Comparison of ENCODE assay signal across 15 cellular contexts in genomic region chr11:131658414-131658813, GRCh38.
DNase-seq lines count a peak whose midpoint lies in the region; ATAC-seq, FAIRE-seq and TF ChIP-seq lines count a peak whose summit lies in the region.
"Had no signal": no experiment of that assay in that cellular context is flagged by ENCODE, and none has a peak within 500 bp of the region (broad histone marks: within the 10 kb centered on the region; RNA-seq: fewer than 3 reads in every experiment).

No MANE protein-coding gene starts in this region.

- H4K8ac ChIP-seq in H1 (ENCODE audit: extremely low read depth, insufficient read depth, low read length), result no peak overlapping the region

- H2BK5ac ChIP-seq in H1 (ENCODE audit: low read depth, low read length), result no peak overlapping the region

- no peak for FAIRE-seq in H1 (lab: Jason Lieb, UNC)
- FAIRE-seq: A204.1, GM18507, H54, HepG2, HTR-8/SVneo had no signal

- H3K79me2 ChIP-seq in DND-41 (ENCODE audit: insufficient read depth, low read length) (no peaks in the 10 kb centered on the region), H1 (ENCODE audit: control insufficient read depth in 1 of 2, insufficient read depth in 2 of 2, low read length in 2 of 2) (no peaks in the 10 kb centered on the region)

- peak overlapping the region; percentile 81; the same call in 1 of the 2 replicates for H2BK12ac ChIP-seq in H1 (ENCODE audit: low read depth, low read length)

- H3K4ac ChIP-seq in H1 (replicated peaks; ENCODE audit: insufficient read length, low read depth, low read length), result no peak overlapping the region

- H3K79me1 ChIP-seq in H1 (ENCODE audit: low read depth, low read length), result no peaks in the 10 kb centered on the region; the same call in 1 of the 2 replicates

- peaks cover 64% of the 10 kb centered on the region for H3K4me1 ChIP-seq in DND-41 (ENCODE audit: insufficient read depth, low read length)
- H3K4me1 ChIP-seq in H1 (replicated peaks in 1 of 4; ENCODE audit: control insufficient read depth in 3 of 4, insufficient read depth in 4 of 4, low read length in 3 of 4), result peaks cover 18 to 46% (median 39%) of the 10 kb centered on the region in 4 experiments
- H3K4me1 ChIP-seq: Caco-2 had no signal

- TF ChIP-seq POLR2A in H1 (IDR thresholded peaks at IDR 0.05; ENCODE audit: control extremely low read depth in 1 of 2, low read depth in 2 of 2, low read length in 2 of 2), result no peak

- H3K23ac ChIP-seq in H1 (ENCODE audit: insufficient read length), result no peak overlapping the region

- H3K4me2 ChIP-seq in DND-41 (ENCODE audit: insufficient read depth, low read length), result no peak overlapping the region
- no peak overlapping the region for H3K4me2 ChIP-seq in H1 (ENCODE audit: insufficient read depth in 1 of 2, low read depth in 2 of 2, low read length in 2 of 2)

- no peaks in the 10 kb centered on the region for H3K27me3 ChIP-seq in DND-41 (ENCODE audit: insufficient read depth, low read length, poor library complexity)
- 0 out of 7 replicates have a peak, but pooled peaks cover 0 to 1% (median 0%) of the 10 kb centered on the region in 4 experiments for H3K27me3 ChIP-seq in H1 (replicated peaks in 1 of 4; ENCODE audit: control insufficient read depth in 3 of 4, extremely low read depth in 1 of 4, insufficient read depth in 3 of 4, low read length in 3 of 4)

- no peak overlapping the region for H4K5ac ChIP-seq in H1 (ENCODE audit: insufficient read length, low read depth, low read length)

- WGBS in H1 (ENCODE audit: extremely low coverage in 1 of 2, insufficient coverage in 1 of 2, insufficient read length in 1 of 2, insufficient replicate concordance in 2 of 2, low coverage in 1 of 2, low lambda C conversion rate in 2 of 2, missing lambda C conversion rate in 1 of 2), 2 experiments, result 88% methylated on average over 17 of the region's 17 CpGs; no CpG with 5 or more reads in 1 of the 2 experiments

- no peak overlapping the region for H2AK5ac ChIP-seq in H1 (ENCODE audit: low read depth, low read length)

- peak overlapping the region; percentile 66; the same call in 1 of the 2 replicates for H2BK20ac ChIP-seq in H1 (ENCODE audit: low read length)

- ATAC-seq in DND-41 (ENCODE audit: insufficient read depth, low read depth), result no peak
- ATAC-seq: HCT116, HepG2 had no signal

- CTCF ChIA-PET in H1 (lab: Charles Lee; ENCODE audit: partially characterized antibody), result interaction anchor here (0.6 to 31.3 kb wide), 5 partner anchors 9 to 647 kb away, joined by 4 to 1023 read pairs (median 16); no protein-coding TSS in a partner anchor

- H2BK15ac ChIP-seq in H1 (ENCODE audit: low read length), result peak overlapping the region; percentile 89; the same call in 1 of the 2 replicates

- no peaks in the 10 kb centered on the region for H4K20me1 ChIP-seq in DND-41 (ENCODE audit: insufficient read depth, low read length)
- no peaks in the 10 kb centered on the region for H4K20me1 ChIP-seq in H1 (replicated peaks in 1 of 2; ENCODE audit: control insufficient read depth in 1 of 2, insufficient read depth in 2 of 2, low read length in 2 of 2)

- no peak overlapping the region for H3K56ac ChIP-seq in H1 (replicated peaks; ENCODE audit: insufficient read length, low read depth, low read length)

- DNase-seq in DND-41, result no peak
- peak; percentile 50 for DNase-seq in MV-4-11 (lab: John Stamatoyannopoulos, UW)
- DNase-seq in H1 (ENCODE audit: low read depth in 1 of 2, low spot score in 2 of 2), result no peak
- no peak for DNase-seq in medulla oblongata (ENCODE audit: extremely low spot score)
- DNase-seq in retina, result no peak
- no peak for DNase-seq in activated gamma-delta T cell treated with Interleukin-2 at 50 U/mL for 16 hours
- no peak for DNase-seq in NCI-H748 (lab: John Stamatoyannopoulos, UW; ENCODE audit: unreplicated experiment)
- DNase-seq: Caco-2; CD8-positive, alpha-beta memory T cell had no signal

- peak overlapping the region; percentile 78 for H4K91ac ChIP-seq in H1 (replicated peaks; ENCODE audit: insufficient read length, low read length)

- no peak for TF ChIP-seq EP300 in H1 (IDR thresholded peaks at IDR 0.05; ENCODE audit: borderline replicate concordance in 1 of 2, low read depth in 2 of 2, low read length in 2 of 2)

- POLR2A ChIA-PET in H1 (lab: Charles Lee; ENCODE audit: partially characterized antibody), result interaction anchor here (0.8 to 1.2 kb wide), 2 partner anchors 10 to 11 kb away, joined by 3 read pairs; no protein-coding TSS in a partner anchor

- H3K23me2 ChIP-seq in H1 (ENCODE audit: low read depth, low read length), result no peaks in the 10 kb centered on the region

- H3K4me3 ChIP-seq in DND-41 (ENCODE audit: low read depth in 1 of 2, low read length in 2 of 2) (no peak overlapping the region), H1 (ENCODE audit: extremely low read depth in 1 of 4, insufficient read depth in 2 of 4, low read depth in 3 of 4, low read length in 4 of 4) (no peak overlapping the region)

- H3K9ac ChIP-seq in DND-41 (ENCODE audit: low read depth, low read length), result no peak overlapping the region
- H3K9ac ChIP-seq in H1 (replicated peaks in 1 of 4; ENCODE audit: extremely low read depth in 1 of 4, low read depth in 3 of 4, low read length in 3 of 4), result no peak overlapping the region

- no peak for TF ChIP-seq RAD21 in H1 (IDR thresholded peaks at IDR 0.05 in 1 of 2, conservative IDR thresholded peaks at IDR 0.05 in 1 of 2; ENCODE audit: low read depth in 2 of 2, low read length in 2 of 2)

- H3K27ac ChIP-seq in DND-41 (ENCODE audit: low read length) (0 out of 2 replicates have a peak overlapping the region, but pooled peaks have one; percentile 39), H1 (ENCODE audit: low read depth, low read length) (no peak overlapping the region)

- no peak overlapping the region for H2AFZ ChIP-seq in DND-41 (ENCODE audit: low read depth, low read length)
- no peak overlapping the region for H2AFZ ChIP-seq in H1 (ENCODE audit: low read length)

- no peak overlapping the region for H2BK120ac ChIP-seq in H1 (replicated peaks; ENCODE audit: low read depth, low read length)

- no peak overlapping the region for H3K14ac ChIP-seq in H1 (ENCODE audit: insufficient read length)

- H3K36me3 ChIP-seq in DND-41 (ENCODE audit: insufficient read depth, low read length) (no peaks in the 10 kb centered on the region), H1 (ENCODE audit: control insufficient read depth in 2 of 4, insufficient read depth in 4 of 4, low read length in 3 of 4) (no peaks in the 10 kb centered on the region; a peak in 1 of 8 replicates)

- H3K9me3 ChIP-seq in DND-41 (ENCODE audit: insufficient read depth, low read length, severe bottlenecking), result no peaks in the 10 kb centered on the region
- H3K9me3 ChIP-seq in H1 (ENCODE audit: insufficient read depth in 2 of 2, low read depth in 1 of 2, low read length in 1 of 2), result no peaks in the 10 kb centered on the region
- H3K9me3 ChIP-seq: Caco-2 had no signal

- no peak overlapping the region for H3K18ac ChIP-seq in H1 (ENCODE audit: extremely low read depth, low read length)

- TF ChIP-seq CTCF in DND-41 (IDR thresholded peaks at IDR 0.05; ENCODE audit: borderline replicate concordance, extremely low read depth, low read length, poor library complexity, severe bottlenecking) (no peak), H1 (IDR thresholded peaks at IDR 0.05; ENCODE audit: control extremely low read depth in 1 of 3, insufficient read depth in 1 of 3, low read depth in 1 of 3, low read length in 3 of 3) (no peak)

TF ChIP-seq in H1, 55 proteins besides CTCF, POLR2A, EP300 and RAD21:
- no peak for TF ChIP-seq EZH2 (IDR thresholded peaks at IDR 0.05; ENCODE audit: low read depth, low read length, severe bottlenecking)
- no peak for TF ChIP-seq TAF1 (IDR thresholded peaks at IDR 0.05; ENCODE audit: low read depth, low read length)
- no peak for TF ChIP-seq CEBPB (IDR thresholded peaks at IDR 0.05; ENCODE audit: low read depth, low read length)
- no peak for TF ChIP-seq JUND (IDR thresholded peaks at IDR 0.05; ENCODE audit: low read length)
- TF ChIP-seq E2F6 (IDR thresholded peaks at IDR 0.05), result no peak
- TF ChIP-seq CBX5 (IDR thresholded peaks at IDR 0.05; ENCODE audit: low read depth, low read length), result no peak
- TF ChIP-seq FOSL1 (IDR thresholded peaks at IDR 0.05; ENCODE audit: insufficient read depth, low read depth, low read length), result no peak
